ENCODE assay signal across 8 cellular contexts in the genomic region with DNA sequence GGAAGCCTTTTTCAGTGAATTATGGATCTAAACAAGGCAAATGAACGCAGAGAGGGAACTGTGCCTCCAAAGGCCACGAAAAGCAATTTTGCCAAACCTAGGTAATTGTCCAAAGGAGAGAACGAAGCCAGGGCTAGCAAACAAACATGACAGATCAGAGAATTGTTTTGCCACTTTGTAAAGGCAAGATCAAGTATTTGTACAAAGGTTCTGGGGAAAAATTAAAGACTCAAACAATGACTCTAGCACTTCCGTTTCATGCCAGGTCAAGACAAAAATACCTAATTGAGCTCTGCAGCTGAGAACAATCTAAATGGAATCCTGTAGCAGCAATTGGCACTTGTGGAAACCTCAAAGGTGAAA. TPM values are rescaled to one million over a fixed set of nuclear protein-coding genes. Genes with fewer than 3 reads are reported as not detected.
DNase-seq lines count a peak whose midpoint lies in the region; ATAC-seq and TF ChIP-seq lines count a peak whose summit lies in the region.
"Had no signal": no experiment of that assay in that cellular context is flagged by ENCODE, and none has a peak within 500 bp of the region (broad histone marks: within the 10 kb centered on the region; RNA-seq: fewer than 3 reads in every experiment).

No MANE protein-coding gene starts in this region.

- peak; percentile 32 for ATAC-seq in GM19455 (IDR thresholded peaks at IDR 0.05; ENCODE audit: unreplicated experiment)
- ATAC-seq in HG03469 (IDR thresholded peaks at IDR 0.05; ENCODE audit: unreplicated experiment), result peak; percentile 14
- ATAC-seq in heart left ventricle, result no peak
- no peak for ATAC-seq in GM19035 (IDR thresholded peaks at IDR 0.05; ENCODE audit: unreplicated experiment)

- intact Hi-C loops in breast epithelium (cut with DNase I; ENCODE audit: low total_unique reads), result no loop called here
- intact Hi-C loops in spleen (cut with DNase I; ENCODE audit: low total_unique reads), result no loop called here
- intact Hi-C loops in heart left ventricle (cut with DNase I), result no loop called here

- H3K4me1 ChIP-seq in breast epithelium (no peaks in the 10 kb centered on the region), spleen (peaks cover 8 to 85% (median 24%) of the 10 kb centered on the region in 6 donors), right atrium auricular region (no peaks in the 10 kb centered on the region), heart left ventricle (peaks cover 0 to 48% (median 0%) of the 10 kb centered on the region in 12 donors)
- H3K4me1 ChIP-seq: ascending aorta had no signal

- H3K4me3 ChIP-seq in breast epithelium, result no peak overlapping the region
- peak overlapping the region in 1 of 8 donors; percentile 13 for H3K4me3 ChIP-seq in spleen
- no peak overlapping the region for H3K4me3 ChIP-seq in right atrium auricular region
- H3K4me3 ChIP-seq in heart left ventricle, result no peak overlapping the region
- H3K4me3 ChIP-seq: ascending aorta had no signal

- H3K27me3 ChIP-seq in breast epithelium (no peaks in the 10 kb centered on the region), spleen (replicated peaks in 1 of 7) (no peaks in the 10 kb centered on the region), right atrium auricular region (no peaks in the 10 kb centered on the region), heart left ventricle (peaks cover 0 to 18% (median 2%) of the 10 kb centered on the region in 9 donors)
- H3K27me3 ChIP-seq: ascending aorta had no signal

- H3K27ac ChIP-seq in breast epithelium (peak overlapping the region; percentile 49 to 93), spleen (peak overlapping the region in 7 of 8 donors; percentile 10 to 84 (median 76)), right atrium auricular region (peak overlapping the region in 1 of 2 donors; percentile 19), heart left ventricle (peak overlapping the region in 3 of 12 donors; percentile 10 to 70 (median 41))
- H3K27ac ChIP-seq: ascending aorta had no signal

- H3K9me3 ChIP-seq in breast epithelium (no peaks in the 10 kb centered on the region), spleen (no peaks in the 10 kb centered on the region), right atrium auricular region (no peaks in the 10 kb centered on the region), heart left ventricle (no peaks in the 10 kb centered on the region)
- H3K9me3 ChIP-seq: ascending aorta had no signal

- WGBS in spleen, 5 donors, result 61 to 71% (median 64%) methylated on average over 4 of the region's 4 CpGs
- 72 to 74% (median 73%) methylated on average over 4 of the region's 4 CpGs for WGBS in heart left ventricle, 4 donors

- DNase-seq in breast epithelium (ENCODE audit: low spot score in 2 of 2) (no peak), spleen (no peak), right atrium auricular region (ENCODE audit: low spot score) (no peak), heart left ventricle (no peak)

- no peak for TF ChIP-seq POLR2A in breast epithelium (IDR thresholded peaks at IDR 0.05)
- TF ChIP-seq POLR2A in spleen (IDR thresholded peaks at IDR 0.05), result no peak
- TF ChIP-seq POLR2A in heart left ventricle (IDR thresholded peaks at IDR 0.05), result no peak

- H3K36me3 ChIP-seq in breast epithelium (no peaks in the 10 kb centered on the region), spleen (peaks cover 0 to 26% (median 0%) of the 10 kb centered on the region in 6 donors), right atrium auricular region (no peaks in the 10 kb centered on the region), heart left ventricle (no peaks in the 10 kb centered on the region)
- H3K36me3 ChIP-seq: ascending aorta had no signal

- TF ChIP-seq CTCF in breast epithelium (IDR thresholded peaks at IDR 0.05), result no peak
- TF ChIP-seq CTCF in spleen (IDR thresholded peaks at IDR 0.05 in 8 of 11, conservative IDR thresholded peaks at IDR 0.05 in 3 of 11), result no peak
- TF ChIP-seq CTCF in right atrium auricular region (IDR thresholded peaks at IDR 0.05), result no peak
- TF ChIP-seq CTCF in heart left ventricle (IDR thresholded peaks at IDR 0.05), result no peak

RNA-seq across cellular contexts. Expression of a gene that starts 8.5 kb away (rescaled TPM):
- total RNA-seq in breast epithelium (100 to 1,000 TPM in 1 of 3 donors, 10 to 100 TPM in 2; 66.6 to 151 (median 89.5) TPM), spleen (100 to 1,000 TPM in 1 of 7 donors, 10 to 100 TPM in 6; 62.6 to 164 (median 91.6) TPM), right atrium auricular region (10 to 100 TPM in 1 of 2 donors, 1 to 10 TPM in 1; 4.4 to 13.7 TPM), heart left ventricle (10 to 100 TPM in 2 of 9 donors, 1 to 10 TPM in 6, under 1 TPM in 1; 1.00 to 29.9 (median 3.8) TPM)
- polyA plus RNA-seq in spleen (10 to 100 TPM in 1 of 3 donors, 1 to 10 TPM in 2; 6.0 to 12.8 (median 7.4) TPM), heart left ventricle (under 1 TPM; 0.50 to 0.91 TPM)

Comparison
In these comparisons a context has a peak if more than half of its experiments do, and no peak if none do; other contexts are left out.
1. ATAC-seq: peak in GM19455 (single experiment) and HG03469 (single experiment); none in heart left ventricle (0 of 4) and GM19035 (single experiment).